In the genomic region with DNA sequence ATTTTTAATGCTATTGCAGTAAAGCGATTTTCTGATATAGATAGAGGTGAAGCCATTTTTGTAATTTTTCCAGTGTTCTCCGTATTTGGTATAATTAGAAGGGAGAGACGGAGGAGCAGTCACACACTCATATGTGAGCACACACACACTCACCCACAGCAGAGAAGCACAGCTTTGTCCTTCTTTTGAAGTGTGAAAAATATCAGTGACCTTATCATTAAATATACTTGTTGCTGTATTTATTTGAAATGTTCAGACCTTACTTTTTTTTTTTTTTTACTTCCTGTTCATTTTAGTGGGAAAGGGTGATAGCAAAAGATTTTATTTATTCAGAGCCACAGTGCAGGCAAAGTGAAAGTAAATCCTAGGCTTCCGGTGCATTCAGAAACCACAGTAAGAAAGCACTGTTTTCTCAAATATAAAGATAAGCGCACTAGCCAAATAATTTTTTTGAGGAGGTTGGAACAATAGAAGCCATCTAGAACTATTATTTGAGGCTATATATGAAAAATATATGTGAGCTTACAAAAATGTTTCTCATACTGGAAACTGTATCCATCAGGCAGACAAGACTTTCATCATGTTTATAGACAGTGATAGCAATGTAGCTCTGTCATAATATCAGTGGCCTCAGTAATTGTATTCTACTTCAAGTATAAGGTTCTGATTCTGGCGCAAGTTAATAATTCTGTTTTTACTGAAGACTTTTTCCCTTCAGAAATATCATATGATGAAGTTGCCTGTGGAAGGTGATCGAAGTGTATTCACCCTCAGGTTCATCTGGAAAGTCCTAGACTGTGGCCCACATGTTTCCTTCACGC, we compare ENCODE assay signal across 8 cellular contexts. TPM values are rescaled to one million over a fixed set of nuclear protein-coding genes. Genes with fewer than 3 reads are reported as not detected.
DNase-seq lines count a peak whose midpoint lies in the region; ATAC-seq and TF ChIP-seq lines count a peak whose summit lies in the region.

No MANE protein-coding gene starts in this region.

- H4K20me1 ChIP-seq in GM23248 (ENCODE audit: insufficient read depth) = no peaks in the 10 kb centered on the region

- no peak for TF ChIP-seq RAD21 in liver (IDR thresholded peaks at IDR 0.05)

- 20 to 21% methylated on average over 8 of the region's 8 CpGs for WGBS in GM23248 (ENCODE audit: low coverage in 1 of 2, low lambda C conversion rate in 2 of 2, missing lambda C conversion rate in 2 of 2), 2 experiments
- 23% methylated on average over 8 of the region's 8 CpGs for WGBS in liver

- peak overlapping the region; percentile 96 for H3K4me2 ChIP-seq in GM23248 (ENCODE audit: unreplicated experiment)

- no peaks in the 10 kb centered on the region for H3K36me3 ChIP-seq in GM23248 (ENCODE audit: low read depth)
- no peaks in the 10 kb centered on the region for H3K36me3 ChIP-seq in breast epithelium
- H3K36me3 ChIP-seq in liver (ENCODE audit: control insufficient read depth in 4 of 4, insufficient read depth in 3 of 4, low read depth in 1 of 4, low read length in 3 of 4) = no peaks in the 10 kb centered on the region
- no peaks in the 10 kb centered on the region for H3K36me3 ChIP-seq in tibial artery

- TF ChIP-seq CTCF in breast epithelium (IDR thresholded peaks at IDR 0.05) = no peak
- no peak for TF ChIP-seq CTCF in liver (IDR thresholded peaks at IDR 0.05; ENCODE audit: low read depth, low read length, missing input control)
- TF ChIP-seq CTCF in tibial artery (IDR thresholded peaks at IDR 0.05) = no peak

- H2AFZ ChIP-seq in GM23248 = peak overlapping the region; percentile 86

- intact Hi-C loops in breast epithelium (cut with DNase I; ENCODE audit: low total_unique reads) = no loop called here
- intact Hi-C loops in tibial artery (cut with DNase I; ENCODE audit: low total_unique reads) = no loop called here

- no peaks in the 10 kb centered on the region for H3K27me3 ChIP-seq in GM23248 (replicated peaks; ENCODE audit: insufficient read depth)
- H3K27me3 ChIP-seq in breast epithelium = no peaks in the 10 kb centered on the region
- no peaks in the 10 kb centered on the region for H3K27me3 ChIP-seq in liver (ENCODE audit: control insufficient read depth in 4 of 4, insufficient read depth in 4 of 4, low read length in 3 of 4)
- H3K27me3 ChIP-seq in tibial artery = no peaks in the 10 kb centered on the region

- H3K4me3 ChIP-seq in GM08714 (ENCODE audit: low read length) (peak overlapping the region; percentile 69; the same call in 1 of the 2 replicates), GM23248 (peak overlapping the region; percentile 72), breast epithelium (peak overlapping the region; percentile 42 to 66 (median 46)), liver (ENCODE audit: low read depth in 1 of 3, low read length in 3 of 3) (peak overlapping the region; percentile 44 to 49 (median 45)), tibial artery (peak overlapping the region; percentile 47 to 48)

- peaks cover 6% of the 10 kb centered on the region; the same call in 1 of the 2 replicates for H3F3A ChIP-seq in GM23248 (ENCODE audit: insufficient read depth)

- H3K9ac ChIP-seq in GM23248 (peak overlapping the region; percentile 80), liver (ENCODE audit: low read depth in 1 of 2, low read length in 2 of 2) (peak overlapping the region; percentile 77 to 85)

- H3K4me1 ChIP-seq in GM23248 (ENCODE audit: insufficient read depth) (peaks cover 20% of the 10 kb centered on the region), breast epithelium (peaks cover 4% of the 10 kb centered on the region in 2 donors), liver (ENCODE audit: control insufficient read depth in 4 of 4, insufficient read depth in 4 of 4, low read length in 3 of 4) (peaks cover 7 to 51% (median 32%) of the 10 kb centered on the region in 4 donors), tibial artery (peaks cover 0 to 32% (median 17%) of the 10 kb centered on the region in 4 donors)

- TF ChIP-seq POLR2A in breast epithelium (IDR thresholded peaks at IDR 0.05) = no peak

- no peaks in the 10 kb centered on the region for H3K9me2 ChIP-seq in GM23248 (ENCODE audit: insufficient read depth)

- no peak for ATAC-seq in HG03457 (IDR thresholded peaks at IDR 0.05; ENCODE audit: unreplicated experiment)

- H3K79me2 ChIP-seq in GM23248 (ENCODE audit: insufficient read depth) = peaks cover 86% of the 10 kb centered on the region

- peak overlapping the region; percentile 73 for H3K27ac ChIP-seq in GM23248
- H3K27ac ChIP-seq in breast epithelium = peak overlapping the region; percentile 79 to 97
- peak overlapping the region; percentile 81 to 84 for H3K27ac ChIP-seq in liver (ENCODE audit: low read depth in 1 of 2, low read length in 2 of 2)
- peak overlapping the region; percentile 53 to 68 for H3K27ac ChIP-seq in tibial artery

- in situ Hi-C loops in GM23248 (cut with MboI) = no loop called here

- H3K9me3 ChIP-seq in GM23248 (ENCODE audit: low read depth) (no peaks in the 10 kb centered on the region), breast epithelium (no peaks in the 10 kb centered on the region), liver (ENCODE audit: control insufficient read depth in 4 of 4, low read length in 3 of 4) (no peaks in the 10 kb centered on the region), tibial artery (no peaks in the 10 kb centered on the region)

- peak; percentile 74 for DNase-seq in GM23248
- peak; percentile 45 for DNase-seq in NCI-H748 treated with DMSO at 0.1 percent for 48 hours (lab: John Stamatoyannopoulos, UW)
- DNase-seq in breast epithelium (ENCODE audit: low spot score in 2 of 2) = no peak
- no peak for DNase-seq in tibial artery
- no peak for DNase-seq in T1000 (lab: John Stamatoyannopoulos, UW)

TF ChIP-seq in liver, 16 proteins besides CTCF, POLR2A, EP300 and RAD21 (continues in another document):
- TF ChIP-seq, protein P1, sequence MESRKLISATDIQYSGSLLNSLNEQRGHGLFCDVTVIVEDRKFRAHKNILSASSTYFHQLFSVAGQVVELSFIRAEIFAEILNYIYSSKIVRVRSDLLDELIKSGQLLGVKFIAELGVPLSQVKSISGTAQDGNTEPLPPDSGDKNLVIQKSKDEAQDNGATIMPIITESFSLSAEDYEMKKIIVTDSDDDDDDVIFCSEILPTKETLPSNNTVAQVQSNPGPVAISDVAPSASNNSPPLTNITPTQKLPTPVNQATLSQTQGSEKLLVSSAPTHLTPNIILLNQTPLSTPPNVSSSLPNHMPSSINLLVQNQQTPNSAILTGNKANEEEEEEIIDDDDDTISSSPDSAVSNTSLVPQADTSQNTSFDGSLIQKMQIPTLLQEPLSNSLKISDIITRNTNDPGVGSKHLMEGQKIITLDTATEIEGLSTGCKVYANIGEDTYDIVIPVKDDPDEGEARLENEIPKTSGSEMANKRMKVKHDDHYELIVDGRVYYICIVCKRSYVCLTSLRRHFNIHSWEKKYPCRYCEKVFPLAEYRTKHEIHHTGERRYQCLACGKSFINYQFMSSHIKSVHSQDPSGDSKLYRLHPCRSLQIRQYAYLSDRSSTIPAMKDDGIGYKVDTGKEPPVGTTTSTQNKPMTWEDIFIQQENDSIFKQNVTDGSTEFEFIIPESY (IDR thresholded peaks at IDR 0.05) = no peak
- TF ChIP-seq, protein P2, sequence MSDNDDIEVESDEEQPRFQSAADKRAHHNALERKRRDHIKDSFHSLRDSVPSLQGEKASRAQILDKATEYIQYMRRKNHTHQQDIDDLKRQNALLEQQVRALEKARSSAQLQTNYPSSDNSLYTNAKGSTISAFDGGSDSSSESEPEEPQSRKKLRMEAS (IDR thresholded peaks at IDR 0.05) = peak; percentile 10
- TF ChIP-seq FOXA1 (IDR thresholded peaks at IDR 0.05) (no peak), HNF4A (conservative IDR thresholded peaks at IDR 0.05) (no peak), TAF1 (conservative IDR thresholded peaks at IDR 0.05) (peak; percentile 24), SP1 (IDR thresholded peaks at IDR 0.05) (no peak), REST (IDR thresholded peaks at IDR 0.05) (peak; percentile 36), YY1 (IDR thresholded peaks at IDR 0.05) (peak; percentile 48), RXRA (IDR thresholded peaks at IDR 0.05) (peak in 1 of 2 donors; percentile 6), EGR1 (IDR thresholded peaks at IDR 0.05; ENCODE audit: low read depth in 2 of 2) (no peak), HNF4G (IDR thresholded peaks at IDR 0.05) (no peak), GABPA (IDR thresholded peaks at IDR 0.05 in 1 of 2, conservative IDR thresholded peaks at IDR 0.05 in 1 of 2) (peak in 1 of 2 donors; percentile 35), JUND (IDR thresholded peaks at IDR 0.05) (peak in 1 of 2 donors; percentile 13)

RNA-seq across cellular contexts. Expression of gene TSHZ1, which starts 37.2 kb away (rescaled TPM):
- 4.4 and 5.9 TPM in 2 replicates for total RNA-seq in GM23248 (2014; rRNA removed; shearing (Covaris generic))
- polyA plus RNA-seq in GM23248 (2016; fragmentation: Nextera tagmentation; extraction: Ambion mirVana) = 2.2 and 2.4 TPM in 2 replicates
- total RNA-seq in breast epithelium = 10 to 100 TPM; 12.3 to 18.3 (median 16.4) TPM
- total RNA-seq in liver = 1 to 10 TPM; 4.2 to 6.6 TPM
- 1 to 10 TPM; 5.6 TPM for polyA plus RNA-seq in liver

RNA-seq across cellular contexts. Expression of gene PTGR3, which starts 38.9 kb away (rescaled TPM):
- total RNA-seq in GM23248 (2014; rRNA removed; shearing (Covaris generic)) = 8.1 and 21.3 TPM in 2 replicates
- polyA plus RNA-seq in GM23248 (2016; fragmentation: Nextera tagmentation; extraction: Ambion mirVana) (8.8 and 10.2 TPM in 2 replicates), liver (10 to 100 TPM in 1 of 2 donors, 1 to 10 TPM in 1; 8.5 to 18.7 TPM)
- total RNA-seq in breast epithelium (10 to 100 TPM; 21.3 to 32.9 (median 22.9) TPM), liver (10 to 100 TPM in 1 of 2 donors, 1 to 10 TPM in 1; 6.8 to 14.2 TPM)

Comparison
In these comparisons a context has a peak if more than half of its experiments do, and no peak if none do; other contexts are left out.
1. DNase-seq: peak in GM23248 (single experiment) and NCI-H748 treated with DMSO at 0.1 percent for 48 hours (single experiment); none in breast epithelium (0 of 2), tibial artery (0 of 2) and T1000 (single experiment).
2. Peak in every context shown above with its lines, with median percentiles within 50 percentile points of each other: H3K4me3 ChIP-seq and H3K27ac ChIP-seq.